Comparison of ENCODE assay signal across 20 cellular contexts in genomic region chr15:37140531-37141053, GRCh38. TPM values are rescaled to one million over a fixed set of nuclear protein-coding genes. Genes with fewer than 3 reads are reported as not detected.
DNase-seq lines count a peak whose midpoint lies in the region; ATAC-seq and TF ChIP-seq lines count a peak whose summit lies in the region.
"Had no signal": no experiment of that assay in that cellular context is flagged by ENCODE, and none has a peak within 500 bp of the region (broad histone marks: within the 10 kb centered on the region; RNA-seq: fewer than 3 reads in every experiment).

No MANE protein-coding gene starts in this region.

- no peak overlapping the region for H3K27ac ChIP-seq in stomach
- H3K27ac ChIP-seq in uterus = no peak overlapping the region
- H3K27ac ChIP-seq: Peyer's patch, SJSA1 had no signal

- H3K4me3 Mint-ChIP-seq in mesothelial cell of epicardium = no peak overlapping the region
- H3K4me3 Mint-ChIP-seq: CD8-positive, alpha-beta T cell had no signal

- H3K4me3 ChIP-seq in adipocyte (ENCODE audit: low read length) = no peak overlapping the region
- H3K4me3 ChIP-seq in stomach = no peak overlapping the region
- H3K4me3 ChIP-seq in uterus = no peak overlapping the region
- H3K4me3 ChIP-seq: Peyer's patch, SJSA1 had no signal

- H3K4me1 ChIP-seq in adipocyte (ENCODE audit: control insufficient read depth, insufficient read depth, low read length) (peaks cover 23% of the 10 kb centered on the region), stomach (no peaks in the 10 kb centered on the region), uterus (no peaks in the 10 kb centered on the region)
- H3K4me1 ChIP-seq: Peyer's patch, SJSA1 had no signal

- 71 to 91% (median 86%) methylated on average over 3 of the region's 3 CpGs for WGBS in stomach, 5 donors

- H3K27ac Mint-ChIP-seq in mesothelial cell of epicardium = peak overlapping the region; percentile 27
- H3K27ac Mint-ChIP-seq: CD8-positive, alpha-beta T cell had no signal

- no peak for TF ChIP-seq CTCF in mesothelial cell of epicardium (IDR thresholded peaks at IDR 0.05; ENCODE audit: unreplicated experiment)
- no peak for TF ChIP-seq CTCF in stomach (IDR thresholded peaks at IDR 0.05)
- no peak for TF ChIP-seq CTCF in uterus (IDR thresholded peaks at IDR 0.05)
- no peak for TF ChIP-seq CTCF in GM20000 (IDR thresholded peaks at IDR 0.05; ENCODE audit: extremely low read depth, missing control alignments)

- H3K27me3 ChIP-seq in adipocyte (replicated peaks; ENCODE audit: control insufficient read depth, insufficient read depth, low read length) (no peaks in the 10 kb centered on the region), stomach (no peaks in the 10 kb centered on the region), uterus (no peaks in the 10 kb centered on the region)
- H3K27me3 ChIP-seq: Peyer's patch, SJSA1 had no signal

- TF ChIP-seq EP300 in stomach (IDR thresholded peaks at IDR 0.05) = no peak

- H3K36me3 Mint-ChIP-seq in mesothelial cell of epicardium = no peaks in the 10 kb centered on the region
- H3K36me3 Mint-ChIP-seq: CD8-positive, alpha-beta T cell had no signal

- intact Hi-C loops in stomach (cut with DNase I; ENCODE audit: low total_unique reads) = no loop called here
- intact Hi-C loops in uterus (cut with DNase I; ENCODE audit: low total_unique reads) = no loop called here

- no peak for ATAC-seq in HG03460 (IDR thresholded peaks at IDR 0.05; ENCODE audit: unreplicated experiment)
- ATAC-seq: CD8-positive, alpha-beta T cell had no signal

- H3K4me1 Mint-ChIP-seq in mesothelial cell of epicardium = peaks cover 49% of the 10 kb centered on the region

- H3K9ac ChIP-seq in adipocyte (ENCODE audit: low read length) = no peak overlapping the region

- TF ChIP-seq POLR2A in stomach (IDR thresholded peaks at IDR 0.05) = no peak
- no peak for TF ChIP-seq POLR2A in uterus (IDR thresholded peaks at IDR 0.05)

- H3K27me3 Mint-ChIP-seq in mesothelial cell of epicardium (ENCODE audit: low read depth) = no peaks in the 10 kb centered on the region

- H3K9me3 Mint-ChIP-seq in mesothelial cell of epicardium = no peaks in the 10 kb centered on the region
- H3K9me3 Mint-ChIP-seq: CD8-positive, alpha-beta T cell had no signal

- H3K9me3 ChIP-seq in adipocyte (ENCODE audit: control insufficient read depth, low read length) = no peaks in the 10 kb centered on the region
- H3K9me3 ChIP-seq in stomach = no peaks in the 10 kb centered on the region
- H3K9me3 ChIP-seq in uterus = no peaks in the 10 kb centered on the region
- H3K9me3 ChIP-seq: Peyer's patch, SJSA1 had no signal

- H3K36me3 ChIP-seq in adipocyte (ENCODE audit: control insufficient read depth, insufficient read depth, low read length, severe bottlenecking) = no peaks in the 10 kb centered on the region
- no peaks in the 10 kb centered on the region for H3K36me3 ChIP-seq in stomach
- H3K36me3 ChIP-seq in uterus = no peaks in the 10 kb centered on the region
- H3K36me3 ChIP-seq: Peyer's patch, SJSA1 had no signal

- DNase-seq in GM03348 (ENCODE audit: low spot score) (peak; percentile 11), adipocyte (ENCODE audit: low read depth) (peak; percentile 57), fibroblast of gingiva (ENCODE audit: low read depth) (peak; percentile 65), mesothelial cell of epicardium (ENCODE audit: low spot score in 2 of 2, unreplicated experiment in 2 of 2) (no peak), stomach (no peak), uterus (no peak), GM20000 (ENCODE audit: low spot score) (no peak)
- DNase-seq: C1 segment of cervical spinal cord; CD8-positive, alpha-beta T cell; DND-41; GDM1; KG1; NCI-H1105; NCI-H2081; NCI-H2171; NCI-H524 treated with DMSO at 0.1 percent for 48 hours; NCI-H82; Peyer's patch had no signal

RNA-seq across cellular contexts. Expression of gene MEIS2, which starts 40.2 kb away (rescaled TPM):
- 377 to 397 TPM (median 379 TPM) in 3 replicates for total RNA-seq in mesothelial cell of epicardium
- 10 to 100 TPM in 4 of 5 donors, 1 to 10 TPM in 1; 9.6 to 77.7 (median 46.1) TPM for total RNA-seq in stomach
- polyA plus RNA-seq in stomach = 10 to 100 TPM in 1 of 3 donors, 1 to 10 TPM in 2; 3.9 to 12.4 (median 9.2) TPM
- 100 to 1,000 TPM in 2 of 4 donors, 10 to 100 TPM in 2; 84.0 to 184 (median 112) TPM for total RNA-seq in uterus
- total RNA-seq: CD8-positive, alpha-beta T cell had no signal

Comparison
In these comparisons a context has a peak if more than half of its experiments do, and no peak if none do; other contexts are left out.
1. DNase-seq: peak in GM03348 (single experiment), adipocyte (single experiment) and fibroblast of gingiva (single experiment); none in mesothelial cell of epicardium (0 of 2), stomach (single experiment), uterus (0 of 2) and GM20000 (single experiment).